In genomic region chr10:78302989-78303854, GRCh38 we compare ENCODE assay signal across 8 cellular contexts.
DNase-seq lines count a peak whose midpoint lies in the region; ATAC-seq and TF ChIP-seq lines count a peak whose summit lies in the region.

No MANE protein-coding gene starts in this region.

- H3K9ac ChIP-seq in OCI-LY1 (ENCODE audit: low read length) (peak overlapping the region; percentile 69), muscle layer of colon (ENCODE audit: low read length) (peak overlapping the region; percentile 69)

- H4K20me1 ChIP-seq in OCI-LY1 (ENCODE audit: insufficient read depth, low read length) = no peaks in the 10 kb centered on the region

- DNase-seq in DMS153 (lab: John Stamatoyannopoulos, UW) (peak; percentile 96), HuH-7.5 (ENCODE audit: low spot score) (peak; percentile 87), activated T-cell treated with anti-CD3 and anti-CD28 coated beads for 24 hours (ENCODE audit: low read depth) (peak; percentile 95), epithelial cell of proximal tubule (ENCODE audit: low read depth) (no peak)
- peak; percentile 94 for DNase-seq in stimulated activated CD8-positive, alpha-beta memory T cell treated with anti-CD3 and anti-CD28 coated beads, Interleukin-7, amount 100 ng/mL, for 1 hour (ENCODE audit: low read depth in 2 of 2)

- no peaks in the 10 kb centered on the region for H3K9me2 ChIP-seq in OCI-LY1 (ENCODE audit: low read depth, low read length)

- 0 out of 2 replicates have a peak overlapping the region, but pooled peaks have one; percentile 5 for H2AFZ ChIP-seq in OCI-LY1 (ENCODE audit: low read length)

- H3K36me3 ChIP-seq in OCI-LY1 (ENCODE audit: insufficient read depth, low read length) (no peaks in the 10 kb centered on the region), muscle layer of colon (ENCODE audit: insufficient read depth, low read length) (no peaks in the 10 kb centered on the region)

- peak overlapping the region; percentile 64 for H3K4me3 ChIP-seq in OCI-LY1 (ENCODE audit: low read depth, low read length, poor library complexity, severe bottlenecking)
- H3K4me3 ChIP-seq in epithelial cell of proximal tubule (ENCODE audit: low read depth, low read length) = peak overlapping the region; percentile 72
- peak overlapping the region; percentile 59 to 61 for H3K4me3 ChIP-seq in muscle layer of colon (ENCODE audit: low read depth in 1 of 2, low read length in 2 of 2)

- no peaks in the 10 kb centered on the region for H3K79me2 ChIP-seq in OCI-LY1 (ENCODE audit: insufficient read depth, low read length)

- H3K4me2 ChIP-seq in OCI-LY1 (ENCODE audit: low read length) = peak overlapping the region; percentile 71

- H3K4me1 ChIP-seq in OCI-LY1 (ENCODE audit: insufficient read depth, low read length, severe bottlenecking) = peaks cover 11% of the 10 kb centered on the region
- peaks cover 31% of the 10 kb centered on the region for H3K4me1 ChIP-seq in muscle layer of colon (ENCODE audit: insufficient read depth, low read length)

- H3F3A ChIP-seq in OCI-LY1 (ENCODE audit: insufficient read depth, low read length) = no peaks in the 10 kb centered on the region

- H3K27ac ChIP-seq in OCI-LY1 (ENCODE audit: low read depth, low read length, poor library complexity, severe bottlenecking) (no peak overlapping the region), muscle layer of colon (ENCODE audit: low read depth, low read length) (peak overlapping the region; percentile 94)

- TF ChIP-seq CTCF in OCI-LY1 (IDR thresholded peaks at IDR 0.05; ENCODE audit: low read length) (peak; percentile 57), epithelial cell of proximal tubule (conservative IDR thresholded peaks at IDR 0.05; ENCODE audit: low read depth, low read length) (peak; percentile 63)

- ATAC-seq in GM21528 (IDR thresholded peaks at IDR 0.05; ENCODE audit: low FRiP score, unreplicated experiment) = peak; percentile 86

- peaks cover 3% of the 10 kb centered on the region; the same call in 1 of the 2 replicates for H3K9me3 ChIP-seq in OCI-LY1 (ENCODE audit: low read length)
- H3K9me3 ChIP-seq in muscle layer of colon (ENCODE audit: low read length) = no peaks in the 10 kb centered on the region

- H3K27me3 ChIP-seq in OCI-LY1 (ENCODE audit: insufficient read depth, low read length) = 0 out of 2 replicates have a peak, but pooled peaks cover 4% of the 10 kb centered on the region
- no peaks in the 10 kb centered on the region for H3K27me3 ChIP-seq in muscle layer of colon (ENCODE audit: control insufficient read depth in 1 of 2, insufficient read depth in 2 of 2, low read length in 2 of 2)
